ENCODE assay signal across 8 cellular contexts in the genomic region with DNA sequence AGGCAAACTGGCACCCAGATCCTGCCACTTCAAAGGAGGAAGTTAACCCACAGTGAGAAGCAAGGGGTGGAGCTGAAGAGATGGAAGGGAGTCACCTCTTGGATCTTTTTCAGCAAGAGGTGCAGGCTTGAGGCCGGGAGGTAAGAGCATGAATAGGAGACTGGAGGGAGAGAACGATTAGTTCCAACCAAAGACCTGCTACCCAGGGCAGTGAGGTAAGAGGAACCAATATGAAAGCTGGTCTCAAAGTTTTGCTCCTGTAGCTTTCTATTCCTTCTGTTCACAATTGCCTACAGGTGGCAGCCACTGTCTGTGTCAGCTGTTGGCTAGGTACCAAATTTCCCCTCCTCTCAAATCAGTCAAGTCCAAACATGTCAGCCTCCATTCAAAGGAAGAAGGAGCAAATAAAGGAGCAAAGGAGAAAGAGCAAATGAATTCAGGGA. TPM values are rescaled to one million over a fixed set of nuclear protein-coding genes. Genes with fewer than 3 reads are reported as not detected.
DNase-seq lines count a peak whose midpoint lies in the region; ATAC-seq and TF ChIP-seq lines count a peak whose summit lies in the region.

No MANE protein-coding gene starts in this region.

- peak; percentile 58 for ATAC-seq in HG02798 (IDR thresholded peaks at IDR 0.05; ENCODE audit: poor library complexity, unreplicated experiment)

- DNase-seq in DMS79 (lab: John Stamatoyannopoulos, UW) (peak; percentile 56), NCI-H748 treated with DMSO at 0.1 percent for 48 hours (lab: John Stamatoyannopoulos, UW) (peak; percentile 34), epithelial cell of proximal tubule (ENCODE audit: low read depth) (no peak), cortex of kidney (lab: John Stamatoyannopoulos, UW) (no peak), AG08396 (ENCODE audit: low spot score) (no peak), T1000 (lab: John Stamatoyannopoulos, UW) (no peak), mucosa of gallbladder (ENCODE audit: low spot score) (no peak)

- H3K4me3 ChIP-seq in epithelial cell of proximal tubule (ENCODE audit: low read depth, low read length) = no peak overlapping the region

- peak; percentile 8 for TF ChIP-seq CTCF in epithelial cell of proximal tubule (conservative IDR thresholded peaks at IDR 0.05; ENCODE audit: low read depth, low read length)

RNA-seq across cellular contexts. Expression of gene TAC3, which starts 14.9 kb away (rescaled TPM):
- not detected in 2 replicates for total RNA-seq in epithelial cell of proximal tubule
- 0.52 TPM for total RNA-seq in mucosa of gallbladder

RNA-seq across cellular contexts. Expression of gene MYO1A, which starts 18.7 kb away (rescaled TPM):
- total RNA-seq in epithelial cell of proximal tubule = 0.07 TPM in 1 of 2 replicates, not detected in the other
- 48.5 TPM for total RNA-seq in mucosa of gallbladder

RNA-seq across cellular contexts. Expression of gene ZBTB39, which starts 24.9 kb away (rescaled TPM):
- total RNA-seq in epithelial cell of proximal tubule (4.7 and 5.4 TPM in 2 replicates), mucosa of gallbladder (5.7 TPM)

RNA-seq across cellular contexts. Expression of gene NEMP1, which starts 47.3 kb away (rescaled TPM):
- total RNA-seq in epithelial cell of proximal tubule (15.7 and 18.7 TPM in 2 replicates), mucosa of gallbladder (11.4 TPM)

RNA-seq across cellular contexts. Expression of gene NAB2, which starts 57.7 kb away (rescaled TPM):
- total RNA-seq in epithelial cell of proximal tubule (15.9 and 24.4 TPM in 2 replicates), mucosa of gallbladder (21.4 TPM)

Comparison
In these comparisons a context has a peak if more than half of its experiments do, and no peak if none do; other contexts are left out.
1. DNase-seq: peak in DMS79 (single experiment) and NCI-H748 treated with DMSO at 0.1 percent for 48 hours (single experiment); none in epithelial cell of proximal tubule (single experiment), cortex of kidney (single experiment), AG08396 (single experiment), T1000 (single experiment) and mucosa of gallbladder (single experiment).
2. RNA of gene MYO1A, which starts 18.7 kb away (total RNA-seq): 48.5 TPM in mucosa of gallbladder (single experiment); 0.07 TPM in epithelial cell of proximal tubule; every median in the first group is over 10 times any median in the second.